21 cellular contexts compared by ENCODE assay signal in genomic region chr21:35350965-35351364, GRCh38.
DNase-seq lines count a peak whose midpoint lies in the region; ATAC-seq, FAIRE-seq and TF ChIP-seq lines count a peak whose summit lies in the region.
"Had no signal": no experiment of that assay in that cellular context is flagged by ENCODE, and none has a peak within 500 bp of the region (broad histone marks: within the 10 kb centered on the region; RNA-seq: fewer than 3 reads in every experiment).

No MANE protein-coding gene starts in this region.

- 59% methylated on average over 2 of the region's 2 CpGs for WGBS in mammary epithelial cell (ENCODE audit: low coverage, missing lambda C conversion rate)

- H3K4me1 Mint-ChIP-seq in MCF 10A (ENCODE audit: insufficient read depth, unreplicated experiment) = peaks cover 15% of the 10 kb centered on the region
- peaks cover 57% of the 10 kb centered on the region for H3K4me1 Mint-ChIP-seq in activated T-helper 2 cell treated with anti-CD3 and anti-CD28 coated beads, Interferon-gamma antibody, Interleukin-2, Interleukin-4, amounts not matched to agents 10 μg/mL and 5 μg/mL and 100 μg/mL, durations not matched to agents 14 hours and 24 hours and 36 hours (ENCODE audit: low read depth)
- peaks cover 26% of the 10 kb centered on the region for H3K4me1 Mint-ChIP-seq in stimulated activated naive CD8-positive, alpha-beta T cell treated with anti-CD3 and anti-CD28 coated beads, Interleukin-15, amount 100 ng/mL, for 72 hours

- intact Hi-C loops in mammary epithelial cell (cut with micrococcal nuclease) (no loop called here), MCF 10A (cut with micrococcal nuclease) (no loop called here)
- intact Hi-C loops in activated T-helper 2 cell treated with anti-CD3 and anti-CD28 coated beads, Interferon-gamma antibody, Interleukin-2, Interleukin-4, amounts not matched to agents 10 μg/mL and 5 μg/mL and 100 μg/mL, durations not matched to agents 14 hours and 24 hours and 36 hours (cut with micrococcal nuclease) = loop anchor here (1.0 to 5.0 kb wide), 2 partner anchors 8 to 34 kb away; no protein-coding TSS in a partner anchor

- TF ChIP-seq CTCF in mammary epithelial cell (conservative IDR thresholded peaks at IDR 0.05 in 1 of 2, IDR thresholded peaks at IDR 0.05 in 1 of 2; ENCODE audit: extremely low read depth in 1 of 2, insufficient read depth in 1 of 2, low read depth in 1 of 2, low read length in 2 of 2) (no peak), MCF 10A (IDR thresholded peaks at IDR 0.05; ENCODE audit: unreplicated experiment) (no peak), keratinocyte (optimal IDR thresholded peaks at IDR 0.05 in 1 of 3, IDR thresholded peaks at IDR 0.05 in 1 of 3, conservative IDR thresholded peaks at IDR 0.05 in 1 of 3; ENCODE audit: extremely low read depth in 1 of 3, insufficient read depth in 2 of 3, low read length in 3 of 3) (no peak)

- peak; percentile 58 for FAIRE-seq in keratinocyte (lab: Jason Lieb, UNC)
- FAIRE-seq: colon, G401.6, H1 had no signal

- no peaks in the 10 kb centered on the region for H3K9me3 Mint-ChIP-seq in MCF 10A (ENCODE audit: unreplicated experiment)
- peaks cover 14% of the 10 kb centered on the region for H3K9me3 Mint-ChIP-seq in activated T-helper 2 cell treated with anti-CD3 and anti-CD28 coated beads, Interferon-gamma antibody, Interleukin-2, Interleukin-4, amounts not matched to agents 10 μg/mL and 5 μg/mL and 100 μg/mL, durations not matched to agents 14 hours and 24 hours and 36 hours
- peaks cover 8 to 26% of the 10 kb centered on the region in 2 donors for H3K9me3 Mint-ChIP-seq in stimulated activated naive CD8-positive, alpha-beta T cell treated with anti-CD3 and anti-CD28 coated beads, Interleukin-15, amount 100 ng/mL, for 72 hours
- H3K9me3 Mint-ChIP-seq: endodermal cell had no signal

- no peaks in the 10 kb centered on the region for H4K20me1 ChIP-seq in mammary epithelial cell (ENCODE audit: insufficient read depth, low read length)
- H4K20me1 ChIP-seq in keratinocyte (ENCODE audit: control insufficient read depth, extremely low read depth, insufficient read depth, low read length) = no peaks in the 10 kb centered on the region

- H3K9me1 ChIP-seq in keratinocyte (ENCODE audit: control insufficient read depth, extremely low read depth, insufficient read depth, low read length) = no peaks in the 10 kb centered on the region

- no peak overlapping the region for H3K4me3 ChIP-seq in mammary epithelial cell (replicated peaks in 1 of 3; ENCODE audit: insufficient read depth in 1 of 3, low read depth in 2 of 3, low read length in 3 of 3)
- no peak overlapping the region for H3K4me3 ChIP-seq in keratinocyte (ENCODE audit: control insufficient read depth in 2 of 3, extremely low read depth in 1 of 3, insufficient read depth in 2 of 3, low read depth in 1 of 3, low read length in 3 of 3)
- H3K4me3 ChIP-seq: lower lobe of right lung, stomach, upper lobe of left lung had no signal

- no peaks in the 10 kb centered on the region for H3K27me3 Mint-ChIP-seq in MCF 10A (ENCODE audit: insufficient read depth, unreplicated experiment)
- no peaks in the 10 kb centered on the region for H3K27me3 Mint-ChIP-seq in activated T-helper 2 cell treated with anti-CD3 and anti-CD28 coated beads, Interferon-gamma antibody, Interleukin-2, Interleukin-4, amounts not matched to agents 10 μg/mL and 5 μg/mL and 100 μg/mL, durations not matched to agents 14 hours and 24 hours and 36 hours (ENCODE audit: low read depth)
- H3K27me3 Mint-ChIP-seq in stimulated activated naive CD8-positive, alpha-beta T cell treated with anti-CD3 and anti-CD28 coated beads, Interleukin-15, amount 100 ng/mL, for 72 hours = peaks cover 19% of the 10 kb centered on the region

- H3K4me1 ChIP-seq in mammary epithelial cell (ENCODE audit: insufficient read depth, low read length) = peaks cover 8% of the 10 kb centered on the region
- H3K4me1 ChIP-seq in keratinocyte (ENCODE audit: control insufficient read depth, extremely low read depth, insufficient read depth, low read length) = peaks cover 4% of the 10 kb centered on the region
- H3K4me1 ChIP-seq: lower lobe of right lung, parathyroid adenoma, upper lobe of left lung had no signal

- no peak overlapping the region for H3K27ac Mint-ChIP-seq in MCF 10A (ENCODE audit: low read depth, unreplicated experiment)
- H3K27ac Mint-ChIP-seq in activated T-helper 2 cell treated with anti-CD3 and anti-CD28 coated beads, Interferon-gamma antibody, Interleukin-2, Interleukin-4, amounts not matched to agents 10 μg/mL and 5 μg/mL and 100 μg/mL, durations not matched to agents 14 hours and 24 hours and 36 hours = peak overlapping the region; percentile 75
- H3K27ac Mint-ChIP-seq in stimulated activated naive CD8-positive, alpha-beta T cell treated with anti-CD3 and anti-CD28 coated beads, Interleukin-15, amount 100 ng/mL, for 72 hours = peak overlapping the region in 1 of 2 donors; percentile 22
- H3K27ac Mint-ChIP-seq: endodermal cell had no signal

- H3K36me3 ChIP-seq in mammary epithelial cell (ENCODE audit: insufficient read depth, low read length) (no peaks in the 10 kb centered on the region), keratinocyte (ENCODE audit: control insufficient read depth in 2 of 2, extremely low read depth in 1 of 2, insufficient read depth in 2 of 2, low read length in 2 of 2) (no peaks in the 10 kb centered on the region)
- H3K36me3 ChIP-seq: lower lobe of right lung, stomach, upper lobe of left lung had no signal

- no peak overlapping the region for H3K4me3 Mint-ChIP-seq in MCF 10A (ENCODE audit: unreplicated experiment)
- no peak overlapping the region for H3K4me3 Mint-ChIP-seq in activated T-helper 2 cell treated with anti-CD3 and anti-CD28 coated beads, Interferon-gamma antibody, Interleukin-2, Interleukin-4, amounts not matched to agents 10 μg/mL and 5 μg/mL and 100 μg/mL, durations not matched to agents 14 hours and 24 hours and 36 hours (ENCODE audit: low read depth)
- peak overlapping the region in 1 of 2 donors; percentile 6 for H3K4me3 Mint-ChIP-seq in stimulated activated naive CD8-positive, alpha-beta T cell treated with anti-CD3 and anti-CD28 coated beads, Interleukin-15, amount 100 ng/mL, for 72 hours
- H3K4me3 Mint-ChIP-seq: endodermal cell had no signal

- BruUV-seq in mammary epithelial cell (replicated peaks; lab: Mats Ljungman, UMichigan) (no TSS peak), MCF 10A (replicated peaks; lab: Mats Ljungman, UMichigan) (no TSS peak)

- dilution Hi-C loops in mammary epithelial cell (cut with HindIII; ENCODE audit: low sequenced_read_pairs) = loop anchor here (10.0 kb wide), 1 partner anchor 56 kb away; no protein-coding TSS in a partner anchor
- dilution Hi-C loops in keratinocyte (cut with MboI; ENCODE audit: extremely low pct_ligation_motif_present, low sequenced_read_pairs) = no loop called here

- no peaks in the 10 kb centered on the region for H3K36me3 Mint-ChIP-seq in MCF 10A (ENCODE audit: insufficient read depth, unreplicated experiment)
- peaks cover 10% of the 10 kb centered on the region for H3K36me3 Mint-ChIP-seq in activated T-helper 2 cell treated with anti-CD3 and anti-CD28 coated beads, Interferon-gamma antibody, Interleukin-2, Interleukin-4, amounts not matched to agents 10 μg/mL and 5 μg/mL and 100 μg/mL, durations not matched to agents 14 hours and 24 hours and 36 hours (ENCODE audit: low read depth)

- H3K79me2 ChIP-seq in mammary epithelial cell (ENCODE audit: insufficient read depth, low read length) (no peaks in the 10 kb centered on the region), keratinocyte (ENCODE audit: control insufficient read depth, insufficient read depth, low read length) (no peaks in the 10 kb centered on the region)
- H3K79me2 ChIP-seq: parathyroid adenoma had no signal

- in situ Hi-C loops in mammary epithelial cell (cut with MboI; ENCODE audit: low sequenced_read_pairs in 2 of 2) = no loop called here

- no peak overlapping the region for H3K27ac ChIP-seq in mammary epithelial cell (ENCODE audit: insufficient read depth, low read depth, low read length)
- no peak overlapping the region for H3K27ac ChIP-seq in keratinocyte (ENCODE audit: control insufficient read depth, insufficient read depth, low read length)
- H3K27ac ChIP-seq: lower lobe of right lung, parathyroid adenoma, stomach, upper lobe of left lung had no signal

- POLR2A ChIA-PET in MCF 10A (lab: Yijun Ruan, JAX) = no interaction called here

- H3K4me2 ChIP-seq in mammary epithelial cell (ENCODE audit: insufficient read depth, low read depth, low read length) = no peak overlapping the region
- H3K4me2 ChIP-seq in keratinocyte (ENCODE audit: control insufficient read depth, extremely low read depth, insufficient read depth, low read depth, low read length) = no peak overlapping the region

- H3K9me3 ChIP-seq in mammary epithelial cell (replicated peaks; ENCODE audit: insufficient read depth, low read length) = no peaks in the 10 kb centered on the region
- H3K9me3 ChIP-seq in keratinocyte (ENCODE audit: control insufficient read depth, low read depth, low read length) = no peaks in the 10 kb centered on the region
- H3K9me3 ChIP-seq: lower lobe of right lung, stomach, upper lobe of left lung had no signal

- DNase-seq in mammary epithelial cell (peak; percentile 42), MCF 10A (ENCODE audit: unreplicated experiment) (no peak), keratinocyte (ENCODE audit: low read depth, low spot score) (no peak), CD1c-positive myeloid dendritic cell (ENCODE audit: extremely low spot score) (no peak)
- DNase-seq in activated T-helper 2 cell treated with anti-CD3 and anti-CD28 coated beads, Interferon-gamma antibody, Interleukin-2, Interleukin-4, amounts not matched to agents 10 μg/mL and 5 μg/mL and 100 μg/mL, durations not matched to agents 14 hours and 24 hours and 36 hours (ENCODE audit: low spot score) = no peak
- no peak for DNase-seq in stimulated activated naive CD8-positive, alpha-beta T cell treated with anti-CD3 and anti-CD28 coated beads, Interleukin-15, amount 100 ng/mL, for 72 hours
- DNase-seq in effector CD4-positive, alpha-beta T cell = no peak
- DNase-seq: activated effector memory CD4-positive, alpha-beta T cell treated with Interleukin-2 at 50 U/mL for 16 hours; AML-193; endodermal cell; lower lobe of right lung; NCI-H146; NCI-H82; SIG-M5; stomach; upper lobe of left lung had no signal

- H3K9ac ChIP-seq in mammary epithelial cell (ENCODE audit: insufficient read depth, low read length) = no peak overlapping the region
- H3K9ac ChIP-seq in keratinocyte (ENCODE audit: control insufficient read depth, extremely low read depth, insufficient read depth, low read length) = no peak overlapping the region
- H3K9ac ChIP-seq: parathyroid adenoma had no signal

- H2AFZ ChIP-seq in mammary epithelial cell (ENCODE audit: low read depth, low read length) (no peak overlapping the region), keratinocyte (ENCODE audit: control insufficient read depth, low read length) (no peak overlapping the region)
- H2AFZ ChIP-seq: parathyroid adenoma had no signal

- H3K27me3 ChIP-seq in mammary epithelial cell (ENCODE audit: insufficient read depth, low read length) (no peaks in the 10 kb centered on the region), keratinocyte (ENCODE audit: control insufficient read depth, extremely low read depth, insufficient read depth, low read length) (no peaks in the 10 kb centered on the region)
- H3K27me3 ChIP-seq: stomach, upper lobe of left lung had no signal

- ATAC-seq in stimulated activated naive CD8-positive, alpha-beta T cell treated with anti-CD3 and anti-CD28 coated beads, Interleukin-15, amount 100 ng/mL, for 72 hours = peak; percentile 92
- ATAC-seq: lower lobe of right lung, sciatic nerve had no signal

- CTCF ChIA-PET in mammary epithelial cell (lab: Charles Lee; ENCODE audit: low non-redundant PET) = no interaction called here
- CTCF ChIA-PET in MCF 10A (lab: Yijun Ruan, JAX) = no interaction called here
